Comparison of ENCODE assay signal across 38 cellular contexts in the genomic region with DNA sequence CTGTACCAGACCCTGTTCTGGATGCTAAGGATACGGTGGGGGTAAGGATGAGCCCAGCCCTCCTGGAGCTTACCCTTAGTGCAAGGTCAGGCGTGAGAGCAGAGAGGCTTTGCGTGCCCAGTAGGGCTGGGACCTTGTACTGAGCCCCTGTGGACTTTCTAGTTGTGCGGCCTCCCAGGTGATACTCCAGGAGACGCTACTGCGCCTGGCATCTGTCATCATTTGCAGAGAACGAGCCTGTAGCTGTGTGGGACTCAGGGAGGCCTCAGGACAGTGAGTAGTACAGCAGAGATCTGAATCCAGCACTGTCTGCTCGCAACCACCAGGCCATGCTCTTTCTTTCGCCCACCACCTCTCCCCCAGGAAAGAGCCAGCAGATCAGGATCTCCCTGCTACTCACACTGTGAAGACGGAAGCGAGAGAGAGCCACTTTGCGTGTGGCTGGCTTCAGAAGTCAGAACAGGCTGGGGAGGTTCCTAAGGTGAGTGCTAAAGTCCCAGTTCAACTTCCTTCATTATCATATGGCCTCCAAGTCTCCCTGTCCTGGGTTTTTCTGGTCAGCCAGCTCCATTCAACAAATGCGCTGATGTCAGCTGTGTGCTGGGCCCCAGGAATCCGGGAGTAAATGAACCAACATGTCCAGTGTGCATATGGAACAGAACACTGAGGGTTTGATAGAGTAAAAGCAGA. TPM values are rescaled to one million over a fixed set of nuclear protein-coding genes. Genes with fewer than 3 reads are reported as not detected.
A peak's percentile ranks its signal among the peaks of the same experiment; 100 is the strongest.
DNase-seq lines count a peak whose midpoint lies in the region; ATAC-seq, FAIRE-seq and TF ChIP-seq lines count a peak whose summit lies in the region.
"Had no signal": no experiment of that assay in that cellular context is flagged by ENCODE, and none has a peak within 500 bp of the region (broad histone marks: within the 10 kb centered on the region; RNA-seq: fewer than 3 reads in every experiment).

No MANE protein-coding gene starts in this region.

- H3K9me3 ChIP-seq in osteoblast (ENCODE audit: low read depth, low read length): no peaks in the 10 kb centered on the region
- H3K9me3 ChIP-seq: body of pancreas, psoas muscle, SJSA1 had no signal

- intact Hi-C loops in natural killer cell (cut with micrococcal nuclease): no loop called here

- TF ChIP-seq CTCF in natural killer cell (IDR thresholded peaks at IDR 0.05) (no peak), brain microvascular endothelial cell (IDR thresholded peaks at IDR 0.05; ENCODE audit: low read depth, low read length, missing control alignments) (no peak), osteoblast (IDR thresholded peaks at IDR 0.05; ENCODE audit: extremely low read depth, low read depth, low read length) (peak; percentile 9)

- no peaks in the 10 kb centered on the region for H3K79me2 ChIP-seq in osteoblast (ENCODE audit: insufficient read depth, low read length)

- no peaks in the 10 kb centered on the region for H3K27me3 ChIP-seq in brain microvascular endothelial cell (replicated peaks)
- no peaks in the 10 kb centered on the region for H3K27me3 ChIP-seq in osteoblast (ENCODE audit: insufficient read depth, low read length)
- H3K27me3 ChIP-seq: body of pancreas had no signal

- H3K36me3 Mint-ChIP-seq in natural killer cell treated with Interleukin-12 subunit alpha and Interleukin-12 subunit beta and Interleukin-15 and Interleukin-18, amount 100 ng/mL, for 72 hours: no peaks in the 10 kb centered on the region
- no peaks in the 10 kb centered on the region for H3K36me3 Mint-ChIP-seq in natural killer cell
- H3K36me3 Mint-ChIP-seq: activated CD4-positive, alpha-beta memory T cell treated with anti-CD3 and anti-CD28 coated beads for 36 hours; immature natural killer cell; naive B cell had no signal

- H3K27ac ChIP-seq in brain microvascular endothelial cell: peak overlapping the region; percentile 16
- peak overlapping the region; percentile 84 for H3K27ac ChIP-seq in osteoblast (ENCODE audit: low read depth, low read length)
- H3K27ac ChIP-seq: body of pancreas, psoas muscle, SJSA1 had no signal

- DNase-seq in natural killer cell treated with Interleukin-12 subunit alpha and Interleukin-12 subunit beta and Interleukin-15 and Interleukin-18, amount 100 ng/mL, for 72 hours (ENCODE audit: low spot score): no peak
- DNase-seq in natural killer cell: no peak
- no peak for DNase-seq in brain microvascular endothelial cell
- no peak for DNase-seq in osteoblast (ENCODE audit: insufficient read length, low spot score, missing footprints)
- no peak for DNase-seq in SHP77 treated with DMSO at 0.1 percent for 48 hours (lab: John Stamatoyannopoulos, UW)
- no peak for DNase-seq in iPS-NIHi7 (ENCODE audit: extremely low spot score)
- DNase-seq in H54 (ENCODE audit: insufficient read length, low spot score): no peak
- DNase-seq: activated CD4-positive, alpha-beta memory T cell treated with anti-CD3 and anti-CD28 coated beads for 36 hours; activated CD4-positive, CD25-positive, alpha-beta regulatory T cell treated with anti-CD3 and anti-CD28 coated beads, Interleukin-2, amount 50 U/mL, for 72 hours; activated CD8-positive, alpha-beta memory T cell treated with anti-CD3 and anti-CD28 coated beads, Interleukin-2, amount 50 U/mL, for 4 hours; activated naive CD4-positive, alpha-beta T cell treated with Interleukin-2 at 50 U/mL for 16 hours; AML-193; CD4-positive, alpha-beta T cell; GOT3; hypothalamus; immature natural killer cell; KBM-7; left colon; MM.1S; naive B cell; NCI-H1105 treated with DMSO at 0.1 percent for 48 hours; NCI-H187 treated with DMSO at 0.1 percent for 48 hours; NCI-H510A treated with DMSO at 0.1 percent for 48 hours; nucleus accumbens; psoas muscle; RPMI8226; stimulated activated CD4-positive, alpha-beta T cell treated with anti-CD3 and anti-CD28 coated beads, Interleukin-15, amount 100 ng/mL, for 24 hours; stimulated activated CD4-positive, alpha-beta T cell treated with anti-CD3 and anti-CD28 coated beads, Interleukin-4, amount 100 ng/mL, for 4 hours; T-helper 17 cell had no signal

- no peaks in the 10 kb centered on the region for H4K20me1 ChIP-seq in osteoblast (ENCODE audit: insufficient read depth, low read length)

- no peak overlapping the region for H3K4me2 ChIP-seq in osteoblast (ENCODE audit: insufficient read depth, low read length)

- TF ChIP-seq POLR2A in H54 (IDR thresholded peaks at IDR 0.05; ENCODE audit: low read depth, low read length): no peak

- H3K9me3 Mint-ChIP-seq in natural killer cell treated with Interleukin-12 subunit alpha and Interleukin-12 subunit beta and Interleukin-15 and Interleukin-18, amount 100 ng/mL, for 72 hours: no peaks in the 10 kb centered on the region
- H3K9me3 Mint-ChIP-seq in natural killer cell: no peaks in the 10 kb centered on the region
- H3K9me3 Mint-ChIP-seq: activated CD4-positive, alpha-beta memory T cell treated with anti-CD3 and anti-CD28 coated beads for 36 hours; activated T-helper 1 cell treated with anti-CD3 and anti-CD28 coated beads, Interleukin-12 subunit alpha, Interleukin-12 subunit beta, Interleukin-2, Interleukin-4 antibody, amounts not matched to agents 30 ng/mL and 10 ng/mL and 1 ng/mL, durations not matched to agents 14 hours and 24 hours and 36 hours; CD4-positive, alpha-beta T cell; immature natural killer cell; naive B cell had no signal

- in situ Hi-C loops in brain microvascular endothelial cell (cut with HindIII; ENCODE audit: low pct_ligation_motif_present, low sequenced_read_pairs): no loop called here

- peaks cover 18 to 37% of the 10 kb centered on the region in 2 donors for H3K27me3 Mint-ChIP-seq in natural killer cell treated with Interleukin-12 subunit alpha and Interleukin-12 subunit beta and Interleukin-15 and Interleukin-18, amount 100 ng/mL, for 72 hours
- H3K27me3 Mint-ChIP-seq in natural killer cell (ENCODE audit: low read depth in 2 of 2): peaks cover 15 to 30% of the 10 kb centered on the region in 2 donors

- H2AFZ ChIP-seq in osteoblast (ENCODE audit: low read length): peak overlapping the region; percentile 13

- H3K4me1 Mint-ChIP-seq in natural killer cell treated with Interleukin-12 subunit alpha and Interleukin-12 subunit beta and Interleukin-15 and Interleukin-18, amount 100 ng/mL, for 72 hours (ENCODE audit: low read depth in 2 of 2): no peaks in the 10 kb centered on the region
- H3K4me1 Mint-ChIP-seq in natural killer cell: no peaks in the 10 kb centered on the region
- H3K4me1 Mint-ChIP-seq: immature natural killer cell, naive B cell, T-helper 17 cell had no signal

- H3K4me3 ChIP-seq in brain microvascular endothelial cell (ENCODE audit: low read depth, low read length) (no peak overlapping the region), osteoblast (ENCODE audit: insufficient read depth, low read length) (no peak overlapping the region)
- H3K4me3 ChIP-seq: body of pancreas, psoas muscle, SJSA1 had no signal

- peaks cover 36% of the 10 kb centered on the region for H3K4me1 ChIP-seq in osteoblast (ENCODE audit: insufficient read depth, low read length)
- H3K4me1 ChIP-seq: psoas muscle, SJSA1 had no signal

- FAIRE-seq in H54 (lab: Jason Lieb, UNC): no peak
- FAIRE-seq: A204.1, endothelial cell of umbilical vein, GM19239, HTR-8/SVneo, TTC549 had no signal

- peak; percentile 15 to 57 for ATAC-seq in natural killer cell treated with Interleukin-12 subunit alpha and Interleukin-12 subunit beta and Interleukin-15 and Interleukin-18, amount 100 ng/mL, for 72 hours
- no peak for ATAC-seq in natural killer cell
- ATAC-seq in HG02840 (IDR thresholded peaks at IDR 0.05; ENCODE audit: low FRiP score, unreplicated experiment): no peak
- ATAC-seq: body of pancreas, left colon, psoas muscle, T-helper 17 cell had no signal

- H3K36me3 ChIP-seq in brain microvascular endothelial cell (replicated peaks) (no peaks in the 10 kb centered on the region), osteoblast (ENCODE audit: insufficient read depth, low read length) (no peaks in the 10 kb centered on the region)
- H3K36me3 ChIP-seq: SJSA1 had no signal

- no peak overlapping the region for H3K27ac Mint-ChIP-seq in natural killer cell treated with Interleukin-12 subunit alpha and Interleukin-12 subunit beta and Interleukin-15 and Interleukin-18, amount 100 ng/mL, for 72 hours
- no peak overlapping the region for H3K27ac Mint-ChIP-seq in natural killer cell
- H3K27ac Mint-ChIP-seq: activated CD4-positive, alpha-beta memory T cell treated with anti-CD3 and anti-CD28 coated beads for 36 hours; activated T-helper 1 cell treated with anti-CD3 and anti-CD28 coated beads, Interleukin-12 subunit alpha, Interleukin-12 subunit beta, Interleukin-2, Interleukin-4 antibody, amounts not matched to agents 30 ng/mL and 10 ng/mL and 1 ng/mL, durations not matched to agents 14 hours and 24 hours and 36 hours; CD4-positive, alpha-beta T cell; immature natural killer cell had no signal

- H3K4me3 Mint-ChIP-seq in natural killer cell treated with Interleukin-12 subunit alpha and Interleukin-12 subunit beta and Interleukin-15 and Interleukin-18, amount 100 ng/mL, for 72 hours: no peak overlapping the region
- no peak overlapping the region for H3K4me3 Mint-ChIP-seq in natural killer cell
- H3K4me3 Mint-ChIP-seq: activated CD4-positive, alpha-beta memory T cell treated with anti-CD3 and anti-CD28 coated beads for 36 hours; activated T-helper 1 cell treated with anti-CD3 and anti-CD28 coated beads, Interleukin-12 subunit alpha, Interleukin-12 subunit beta, Interleukin-2, Interleukin-4 antibody, amounts not matched to agents 30 ng/mL and 10 ng/mL and 1 ng/mL, durations not matched to agents 14 hours and 24 hours and 36 hours; CD4-positive, alpha-beta T cell; immature natural killer cell; naive B cell; T-helper 17 cell had no signal

RNA-seq across cellular contexts. Expression of a gene that starts 38.2 kb away (rescaled TPM):
- under 1 TPM; 0.17 to 0.98 TPM for total RNA-seq in natural killer cell treated with Interleukin-12 subunit alpha and Interleukin-12 subunit beta and Interleukin-15 and Interleukin-18, amount 100 ng/mL, for 72 hours
- total RNA-seq in natural killer cell (not detected), osteoblast (567 and 697 TPM in 2 replicates)

Comparison
In these comparisons a context has a peak if more than half of its experiments do, and no peak if none do; other contexts are left out.
1. ATAC-seq: peak in natural killer cell treated with Interleukin-12 subunit alpha and Interleukin-12 subunit beta and Interleukin-15 and Interleukin-18, amount 100 ng/mL, for 72 hours (2 of 2); none in natural killer cell (0 of 3) and HG02840 (single experiment).
2. RNA of a gene that starts 38.2 kb away (total RNA-seq): 567 to 697 TPM in osteoblast; 0.17 to 0.98 TPM in natural killer cell treated with Interleukin-12 subunit alpha and Interleukin-12 subunit beta and Interleukin-15 and Interleukin-18, amount 100 ng/mL, for 72 hours and not detected in natural killer cell; every median in the first group is over 100 times any median in the second.